Comparison of ENCODE assay signal across 19 cellular contexts in the genomic region with DNA sequence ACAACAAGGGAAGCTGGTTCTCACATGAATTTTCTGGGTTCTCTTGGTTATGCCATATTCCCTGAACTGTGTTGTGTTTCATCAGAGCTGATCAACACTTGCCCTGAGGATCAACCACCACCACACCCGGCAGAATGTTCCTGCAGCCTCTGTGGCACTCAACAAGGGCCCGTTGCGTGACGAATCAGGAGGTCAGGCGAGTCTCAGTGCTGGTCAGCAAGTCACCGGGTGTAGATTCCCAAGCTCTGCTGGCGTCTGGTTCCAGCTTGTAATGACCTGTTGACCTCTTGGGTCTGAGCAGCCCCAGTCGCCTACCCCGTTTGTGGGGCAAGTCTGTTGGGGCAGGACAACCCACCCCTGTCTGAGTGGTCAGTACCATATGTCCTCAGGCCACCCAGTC. TPM values are rescaled to one million over a fixed set of nuclear protein-coding genes. Genes with fewer than 3 reads are reported as not detected.
A peak's percentile ranks its signal among the peaks of the same experiment; 100 is the strongest.
DNase-seq lines count a peak whose midpoint lies in the region; ATAC-seq and TF ChIP-seq lines count a peak whose summit lies in the region.
"Had no signal": no experiment of that assay in that cellular context is flagged by ENCODE, and none has a peak within 500 bp of the region (broad histone marks: within the 10 kb centered on the region; RNA-seq: fewer than 3 reads in every experiment).

No MANE protein-coding gene starts in this region.

- H3K9me3 ChIP-seq in breast epithelium (no peaks in the 10 kb centered on the region), left ventricle myocardium inferior (replicated peaks) (no peaks in the 10 kb centered on the region)

- peaks cover 0 to 5% (median 2%) of the 10 kb centered on the region in 7 donors for H3K9me3 Mint-ChIP-seq in CD14-positive monocyte
- H3K9me3 Mint-ChIP-seq: activated naive CD4-positive, alpha-beta T cell treated with anti-CD3 and anti-CD28 coated beads, Interleukin-2, amount 50 U/mL, for 72 hours; activated T-cell treated with anti-CD3 and anti-CD28 coated beads, Interleukin-2, amount 50 U/mL, for 4 hours; CD4-positive, alpha-beta memory T cell; HFFc6 had no signal

- H3K36me3 ChIP-seq in breast epithelium (no peaks in the 10 kb centered on the region), left ventricle myocardium inferior (no peaks in the 10 kb centered on the region), mesendoderm (ENCODE audit: control insufficient read depth, insufficient read depth, low read length) (no peaks in the 10 kb centered on the region)

- H3K23ac ChIP-seq in mesendoderm (ENCODE audit: low read length) = no peak overlapping the region

- no peak overlapping the region for H3K4me2 ChIP-seq in mesendoderm (ENCODE audit: low read length)

- H3K4me3 ChIP-seq in breast epithelium (no peak overlapping the region), left ventricle myocardium inferior (no peak overlapping the region), mesendoderm (ENCODE audit: low read length) (no peak overlapping the region)
- H3K4me3 ChIP-seq: skin epidermis had no signal

- no peaks in the 10 kb centered on the region for H3K27me3 ChIP-seq in breast epithelium
- H3K27me3 ChIP-seq in left ventricle myocardium inferior (ENCODE audit: low read depth) = no peaks in the 10 kb centered on the region
- no peaks in the 10 kb centered on the region for H3K27me3 ChIP-seq in mesendoderm (ENCODE audit: insufficient read depth, low read length, poor library complexity)

- H3K79me2 ChIP-seq in mesendoderm (ENCODE audit: control insufficient read depth, insufficient read depth, low read length) = no peaks in the 10 kb centered on the region

- H3K4me3 Mint-ChIP-seq in CD14-positive monocyte = peak overlapping the region; percentile 37 to 50
- H3K4me3 Mint-ChIP-seq: activated T-cell treated with anti-CD3 and anti-CD28 coated beads, Interleukin-2, amount 50 U/mL, for 4 hours; CD4-positive, alpha-beta memory T cell; HFFc6 had no signal

- H2BK5ac ChIP-seq in mesendoderm (ENCODE audit: low read length) = no peak overlapping the region

- TF ChIP-seq POLR2A in breast epithelium (IDR thresholded peaks at IDR 0.05) = no peak
- TF ChIP-seq POLR2A in GM18505 (IDR thresholded peaks at IDR 0.05; ENCODE audit: borderline replicate concordance, extremely low read depth, insufficient read depth, insufficient read length) = no peak

- intact Hi-C loops in CD14-positive monocyte (cut with micrococcal nuclease) = no loop called here
- intact Hi-C loops in breast epithelium (cut with DNase I; ENCODE audit: low total_unique reads) = no loop called here
- intact Hi-C loops in left ventricle myocardium inferior (cut with micrococcal nuclease) = no loop called here
- intact Hi-C loops in sciatic nerve (cut with DNase I) = loop anchor here (10.0 kb wide), 1 partner anchor 551 kb away; no protein-coding TSS in a partner anchor

- peaks cover 59% of the 10 kb centered on the region for H3K4me1 Mint-ChIP-seq in CD14-positive monocyte

- peak; percentile 95 for DNase-seq in CD14-positive monocyte (ENCODE audit: low spot score)
- peak in 1 of 2 donors; percentile 49 for DNase-seq in breast epithelium (ENCODE audit: low spot score in 2 of 2)
- DNase-seq in left ventricle myocardium inferior = no peak
- DNase-seq in sciatic nerve (ENCODE audit: low spot score) = peak; percentile 85
- no peak for DNase-seq in stimulated activated CD4-positive, alpha-beta T cell treated with anti-CD3 and anti-CD28 coated beads, Interleukin-12 subunit alpha, Interleukin-12 subunit beta, amount 100 ng/mL, for 4 hours
- no peak for DNase-seq in GM19240 (ENCODE audit: insufficient read length, low spot score)
- no peak for DNase-seq in mesendoderm
- DNase-seq: activated CD4-positive, alpha-beta T cell treated with anti-CD3 and anti-CD28 coated beads, Interleukin-2, amount 50 U/mL, for 4 hours; activated T-cell treated with anti-CD3 and anti-CD28 coated beads, Interleukin-2, amount 50 U/mL, for 4 hours; CD4-positive, alpha-beta memory T cell; DMS79 treated with DMSO at 0.1 percent for 48 hours; effector CD4-positive, alpha-beta T cell; HFFc6; NCI-H2029 treated with DMSO at 0.1 percent for 48 hours; NCI-H524 treated with DMSO at 0.1 percent for 48 hours; stimulated activated CD4-positive, alpha-beta T cell treated with anti-CD3 and anti-CD28 coated beads, Interleukin-4, amount 100 ng/mL, for 4 hours had no signal

- ATAC-seq in sciatic nerve (peak; percentile 68), GM18505 (IDR thresholded peaks at IDR 0.05; ENCODE audit: unreplicated experiment) (no peak)
- ATAC-seq: activated naive CD4-positive, alpha-beta T cell treated with anti-CD3 and anti-CD28 coated beads, Interleukin-2, amount 50 U/mL, for 72 hours; activated T-cell treated with anti-CD3 and anti-CD28 coated beads, Interleukin-2, amount 50 U/mL, for 4 hours had no signal

- H2BK15ac ChIP-seq in mesendoderm (replicated peaks; ENCODE audit: low read depth) = no peak overlapping the region

- TF ChIP-seq CTCF in CD14-positive monocyte (IDR thresholded peaks at IDR 0.05) = no peak
- no peak for TF ChIP-seq CTCF in breast epithelium (IDR thresholded peaks at IDR 0.05)
- no peak for TF ChIP-seq CTCF in left ventricle myocardium inferior (IDR thresholded peaks at IDR 0.05; ENCODE audit: borderline replicate concordance)

- H3K27ac ChIP-seq in breast epithelium (peak overlapping the region; percentile 67 to 94), left ventricle myocardium inferior (replicated peaks) (peak overlapping the region; percentile 75), mesendoderm (ENCODE audit: low read depth, low read length) (no peak overlapping the region)

- no peak overlapping the region for H3K9ac ChIP-seq in mesendoderm (ENCODE audit: low read length)

- H3K36me3 Mint-ChIP-seq in CD14-positive monocyte = peaks cover 19 to 21% of the 10 kb centered on the region in 2 donors
- H3K36me3 Mint-ChIP-seq: activated naive CD4-positive, alpha-beta T cell treated with anti-CD3 and anti-CD28 coated beads, Interleukin-2, amount 50 U/mL, for 72 hours had no signal

- H2AK5ac ChIP-seq in mesendoderm (ENCODE audit: low read length) = no peak overlapping the region

- H3K4ac ChIP-seq in mesendoderm (ENCODE audit: low read depth, low read length) = no peak overlapping the region

- H4K8ac ChIP-seq in mesendoderm (ENCODE audit: low read depth, low read length) = no peak overlapping the region

- H2BK120ac ChIP-seq in mesendoderm (ENCODE audit: low read depth, low read length) = no peak overlapping the region

- WGBS in mesendoderm (ENCODE audit: extremely low coverage, insufficient coverage, low lambda C conversion rate) = no CpG with 5 or more reads among the region's 9 CpGs

- no peaks in the 10 kb centered on the region for H3K4me1 ChIP-seq in breast epithelium
- peaks cover 36% of the 10 kb centered on the region for H3K4me1 ChIP-seq in left ventricle myocardium inferior
- no peaks in the 10 kb centered on the region for H3K4me1 ChIP-seq in mesendoderm (ENCODE audit: control insufficient read depth, low read depth, low read length)

- peaks cover 0 to 1% (median 0%) of the 10 kb centered on the region in 3 donors for H3K27me3 Mint-ChIP-seq in CD14-positive monocyte (ENCODE audit: low read depth in 3 of 3)
- H3K27me3 Mint-ChIP-seq: CD4-positive, alpha-beta memory T cell had no signal

- H4K5ac ChIP-seq in mesendoderm (ENCODE audit: low read length) = no peak overlapping the region

- no peak overlapping the region for H3K56ac ChIP-seq in mesendoderm (ENCODE audit: low read length)

- peak overlapping the region; percentile 40 to 98 (median 80) for H3K27ac Mint-ChIP-seq in CD14-positive monocyte
- H3K27ac Mint-ChIP-seq: HFFc6 had no signal

- H3K79me1 ChIP-seq in mesendoderm (ENCODE audit: low read length) = no peaks in the 10 kb centered on the region

- no peak overlapping the region for H3K18ac ChIP-seq in mesendoderm (ENCODE audit: low read length)

RNA-seq across cellular contexts. Expression of a gene that starts 46.0 kb away (rescaled TPM):
- polyA plus RNA-seq in CD14-positive monocyte = 1 to 10 TPM; 2.5 to 3.5 TPM
- total RNA-seq in breast epithelium (10 to 100 TPM; 29.3 to 89.1 (median 56.1) TPM), left ventricle myocardium inferior (12.8 TPM), sciatic nerve (306 TPM)
- polyA plus RNA-seq in mesendoderm (2013, experiment 1 of 2) = 17.0 TPM
- polyA plus RNA-seq in mesendoderm (2013, experiment 2 of 2) = 18.1 TPM

Comparison
In these comparisons a context has a peak if more than half of its experiments do, and no peak if none do; other contexts are left out.
1. DNase-seq: peak in CD14-positive monocyte (single experiment) and sciatic nerve (single experiment); none in left ventricle myocardium inferior (single experiment), stimulated activated CD4-positive, alpha-beta T cell treated with anti-CD3 and anti-CD28 coated beads, Interleukin-12 subunit alpha, Interleukin-12 subunit beta, amount 100 ng/mL, for 4 hours (single experiment), GM19240 (single experiment) and mesendoderm (single experiment).